In genomic region chr17:81365601-81366585, GRCh38 we compare ENCODE assay signal across 8 cellular contexts. TPM values are rescaled to one million over a fixed set of nuclear protein-coding genes. Genes with fewer than 3 reads are reported as not detected.
DNase-seq lines count a peak whose midpoint lies in the region; ATAC-seq and TF ChIP-seq lines count a peak whose summit lies in the region.

No MANE protein-coding gene starts in this region.

- TF ChIP-seq EP300 in suprapubic skin (IDR thresholded peaks at IDR 0.05) = no peak

- TF ChIP-seq CTCF in CD4-positive, alpha-beta T cell (IDR thresholded peaks at IDR 0.05) = no peak
- TF ChIP-seq CTCF in NB4 (IDR thresholded peaks at IDR 0.05; ENCODE audit: low read depth, low read length) = no peak
- no peak for TF ChIP-seq CTCF in suprapubic skin (IDR thresholded peaks at IDR 0.05)
- TF ChIP-seq CTCF in glutamatergic neuron (IDR thresholded peaks at IDR 0.05; ENCODE audit: partially characterized antibody, unreplicated experiment) = no peak

- no peaks in the 10 kb centered on the region for H3K9me3 Mint-ChIP-seq in CD4-positive, alpha-beta T cell
- no peaks in the 10 kb centered on the region for H3K9me3 Mint-ChIP-seq in activated naive CD8-positive, alpha-beta T cell treated with anti-CD3 and anti-CD28 coated beads, Interleukin-2, amount 50 U/mL, for 24 hours
- H3K9me3 Mint-ChIP-seq in glutamatergic neuron (ENCODE audit: unreplicated experiment) = peaks cover 7% of the 10 kb centered on the region

- intact Hi-C loops in CD4-positive, alpha-beta T cell (cut with DNase I, micrococcal nuclease) = no loop called here

- H3K4me3 ChIP-seq in NB4 (ENCODE audit: low read depth, low read length) (no peak overlapping the region), suprapubic skin (peak overlapping the region; percentile 33)

- H3K4me3 Mint-ChIP-seq in CD4-positive, alpha-beta T cell = peak overlapping the region; percentile 58
- H3K4me3 Mint-ChIP-seq in activated naive CD8-positive, alpha-beta T cell treated with anti-CD3 and anti-CD28 coated beads, Interleukin-2, amount 50 U/mL, for 24 hours = peak overlapping the region; percentile 8
- no peak overlapping the region for H3K4me3 Mint-ChIP-seq in glutamatergic neuron (ENCODE audit: unreplicated experiment)

- TF ChIP-seq POLR2A in NB4 (IDR thresholded peaks at IDR 0.05; ENCODE audit: extremely low read depth, insufficient read length) (no peak), suprapubic skin (IDR thresholded peaks at IDR 0.05) (no peak)

- WGBS in suprapubic skin = 60% methylated on average over 14 of the region's 30 CpGs

- ATAC-seq in CD4-positive, alpha-beta T cell (ENCODE audit: poor library complexity) = peak; percentile 64
- ATAC-seq in activated naive CD8-positive, alpha-beta T cell treated with anti-CD3 and anti-CD28 coated beads, Interleukin-2, amount 50 U/mL, for 24 hours = peak; percentile 59
- ATAC-seq in HG02870 (IDR thresholded peaks at IDR 0.05; ENCODE audit: unreplicated experiment) = no peak

- CTCF ChIA-PET in CD4-positive, alpha-beta T cell (lab: Charles Lee) = interaction anchor here (1.5 kb wide), 1 partner anchor 74 kb away, joined by 5 read pairs; no protein-coding TSS in a partner anchor

- no peak overlapping the region for H3K27ac ChIP-seq in CD4-positive, alpha-beta T cell (ENCODE audit: low read depth, low read length)
- no peak overlapping the region for H3K27ac ChIP-seq in suprapubic skin

- POLR2A ChIA-PET in CD4-positive, alpha-beta T cell (lab: Charles Lee) = no interaction called here

- no peak for DNase-seq in CD4-positive, alpha-beta T cell
- peak; percentile 73 for DNase-seq in NB4 (ENCODE audit: low read depth)
- peak; percentile 37 for DNase-seq in activated naive CD8-positive, alpha-beta T cell treated with anti-CD3 and anti-CD28 coated beads, Interleukin-2, amount 50 U/mL, for 24 hours
- peak; percentile 95 for DNase-seq in kidney glomerular epithelial cell (lab: John Stamatoyannopoulos, UW)
- DNase-seq in suprapubic skin (ENCODE audit: low spot score in 2 of 2) = no peak
- no peak for DNase-seq in glutamatergic neuron
- no peak for DNase-seq in hepatic stellate cell (ENCODE audit: low spot score)

- H3K27me3 Mint-ChIP-seq in CD4-positive, alpha-beta T cell = peaks cover 50% of the 10 kb centered on the region
- H3K27me3 Mint-ChIP-seq in activated naive CD8-positive, alpha-beta T cell treated with anti-CD3 and anti-CD28 coated beads, Interleukin-2, amount 50 U/mL, for 24 hours = peaks cover 38% of the 10 kb centered on the region
- peaks cover 3% of the 10 kb centered on the region for H3K27me3 Mint-ChIP-seq in glutamatergic neuron (ENCODE audit: unreplicated experiment)

- H3K36me3 Mint-ChIP-seq in CD4-positive, alpha-beta T cell (ENCODE audit: low read depth) = no peaks in the 10 kb centered on the region
- no peaks in the 10 kb centered on the region for H3K36me3 Mint-ChIP-seq in activated naive CD8-positive, alpha-beta T cell treated with anti-CD3 and anti-CD28 coated beads, Interleukin-2, amount 50 U/mL, for 24 hours (ENCODE audit: low read depth)
- no peaks in the 10 kb centered on the region for H3K36me3 Mint-ChIP-seq in glutamatergic neuron (ENCODE audit: unreplicated experiment)

- no peak overlapping the region for H3K27ac Mint-ChIP-seq in CD4-positive, alpha-beta T cell
- H3K27ac Mint-ChIP-seq in activated naive CD8-positive, alpha-beta T cell treated with anti-CD3 and anti-CD28 coated beads, Interleukin-2, amount 50 U/mL, for 24 hours = no peak overlapping the region
- no peak overlapping the region for H3K27ac Mint-ChIP-seq in glutamatergic neuron (ENCODE audit: unreplicated experiment)

- H3K4me1 ChIP-seq in suprapubic skin = peaks cover 24% of the 10 kb centered on the region

- H3K4me1 Mint-ChIP-seq in CD4-positive, alpha-beta T cell (ENCODE audit: low read depth) = peaks cover 15% of the 10 kb centered on the region
- H3K4me1 Mint-ChIP-seq in activated naive CD8-positive, alpha-beta T cell treated with anti-CD3 and anti-CD28 coated beads, Interleukin-2, amount 50 U/mL, for 24 hours = peaks cover 18% of the 10 kb centered on the region
- peaks cover 6% of the 10 kb centered on the region for H3K4me1 Mint-ChIP-seq in glutamatergic neuron (ENCODE audit: low read depth, unreplicated experiment)

- peaks cover 43% of the 10 kb centered on the region for H3K27me3 ChIP-seq in CD4-positive, alpha-beta T cell (ENCODE audit: control insufficient read depth, insufficient read depth, low read length)
- H3K27me3 ChIP-seq in suprapubic skin = peaks cover 16% of the 10 kb centered on the region

- H3K36me3 ChIP-seq in suprapubic skin = no peaks in the 10 kb centered on the region

- H3K9me3 ChIP-seq in CD4-positive, alpha-beta T cell (ENCODE audit: control insufficient read depth, low read length) = no peaks in the 10 kb centered on the region
- H3K9me3 ChIP-seq in suprapubic skin = no peaks in the 10 kb centered on the region

RNA-seq across cellular contexts. Expression of gene BAHCC1, which starts 29.4 kb away (rescaled TPM):
- under 1 TPM; 0.20 to 0.41 TPM for total RNA-seq in CD4-positive, alpha-beta T cell
- total RNA-seq in suprapubic skin = 10 to 100 TPM in 2 of 4 donors, 1 to 10 TPM in 2; 4.5 to 19.3 (median 12.2) TPM
- total RNA-seq in glutamatergic neuron (ENCODE audit: unreplicated experiment) = 111 TPM

Comparison
In these comparisons a context has a peak if more than half of its experiments do, and no peak if none do; other contexts are left out.
1. DNase-seq: peak in NB4 (single experiment), activated naive CD8-positive, alpha-beta T cell treated with anti-CD3 and anti-CD28 coated beads, Interleukin-2, amount 50 U/mL, for 24 hours (single experiment) and kidney glomerular epithelial cell (single experiment); none in CD4-positive, alpha-beta T cell (0 of 10), suprapubic skin (0 of 2), glutamatergic neuron (single experiment) and hepatic stellate cell (single experiment).